Comparison of ENCODE assay signal across 8 cellular contexts in genomic region chr3:183254816-183255730, GRCh38. TPM values are rescaled to one million over a fixed set of nuclear protein-coding genes. Genes with fewer than 3 reads are reported as not detected.
A peak's percentile ranks its signal among the peaks of the same experiment; 100 is the strongest.
DNase-seq lines count a peak whose midpoint lies in the region; ATAC-seq and TF ChIP-seq lines count a peak whose summit lies in the region.

No MANE protein-coding gene starts in this region.

- POLR2A ChIA-PET in activated CD4-positive, alpha-beta T cell treated with anti-CD3 and anti-CD28 coated beads for 36 hours (lab: Charles Lee), result interaction anchor here (1.8 kb wide), 1 partner anchor 11 kb away, joined by 9 read pairs; no protein-coding TSS in a partner anchor

- H3K4me1 Mint-ChIP-seq in activated CD4-positive, alpha-beta T cell treated with anti-CD3 and anti-CD28 coated beads for 36 hours, result peaks cover 39% of the 10 kb centered on the region

- peaks cover 16% of the 10 kb centered on the region for H3K27me3 Mint-ChIP-seq in activated CD4-positive, alpha-beta T cell treated with anti-CD3 and anti-CD28 coated beads for 36 hours

- intact Hi-C loops in activated CD4-positive, alpha-beta T cell treated with anti-CD3 and anti-CD28 coated beads for 36 hours (cut with DNase I, micrococcal nuclease), result loop anchor here (1.0 to 2.0 kb wide), 3 partner anchors 70 to 127 kb away; no protein-coding TSS in a partner anchor

- no peak overlapping the region for H3K9ac ChIP-seq in rectal smooth muscle tissue (ENCODE audit: low read length)

- no peaks in the 10 kb centered on the region for H3K36me3 ChIP-seq in rectal smooth muscle tissue (ENCODE audit: control insufficient read depth, insufficient read depth, low read length)

- peak; percentile 12 for ATAC-seq in activated CD4-positive, alpha-beta T cell treated with anti-CD3 and anti-CD28 coated beads for 36 hours

- peak; percentile 36 for DNase-seq in activated CD4-positive, alpha-beta T cell treated with anti-CD3 and anti-CD28 coated beads for 36 hours
- DNase-seq in activated CD4-positive, alpha-beta T cell treated with anti-CD3 and anti-CD28 coated beads for 4 hours, result no peak
- DNase-seq in SW480 (ENCODE audit: low spot score) (peak; percentile 46), fibroblast of the aortic adventitia (ENCODE audit: low read depth) (no peak), DMS114 treated with DMSO at 0.1 percent for 48 hours (lab: John Stamatoyannopoulos, UW; ENCODE audit: unreplicated experiment) (no peak), NOMO-1 treated with DMSO at 0.1 percent for 48 hours (lab: John Stamatoyannopoulos, UW; ENCODE audit: unreplicated experiment) (no peak), superior temporal gyrus (ENCODE audit: extremely low spot score) (no peak)

- CTCF ChIA-PET in activated CD4-positive, alpha-beta T cell treated with anti-CD3 and anti-CD28 coated beads for 36 hours (lab: Charles Lee), result interaction anchor here (0.9 to 1.7 kb wide), 4 partner anchors 10 to 128 kb away, joined by 4 to 8 read pairs (median 5); no protein-coding TSS in a partner anchor

- peaks cover 45% of the 10 kb centered on the region for H3K36me3 Mint-ChIP-seq in activated CD4-positive, alpha-beta T cell treated with anti-CD3 and anti-CD28 coated beads for 36 hours (ENCODE audit: low read depth)

- peak overlapping the region; percentile 81 for H3K4me3 Mint-ChIP-seq in activated CD4-positive, alpha-beta T cell treated with anti-CD3 and anti-CD28 coated beads for 36 hours

- H3K27ac ChIP-seq in rectal smooth muscle tissue (ENCODE audit: low read depth, low read length), result peak overlapping the region; percentile 80

- no peaks in the 10 kb centered on the region for H3K27me3 ChIP-seq in rectal smooth muscle tissue (ENCODE audit: control insufficient read depth, insufficient read depth, low read length)

- peak overlapping the region; percentile 86 for H3K27ac Mint-ChIP-seq in activated CD4-positive, alpha-beta T cell treated with anti-CD3 and anti-CD28 coated beads for 36 hours

- no peaks in the 10 kb centered on the region for H3K9me3 Mint-ChIP-seq in activated CD4-positive, alpha-beta T cell treated with anti-CD3 and anti-CD28 coated beads for 36 hours (ENCODE audit: low read depth)

- H3K4me1 ChIP-seq in rectal smooth muscle tissue (ENCODE audit: control insufficient read depth, insufficient read depth, low read length), result no peaks in the 10 kb centered on the region

- no peak for TF ChIP-seq CTCF in fibroblast of the aortic adventitia (IDR thresholded peaks at IDR 0.05; ENCODE audit: insufficient read depth, low read length)

- H3K4me3 ChIP-seq in fibroblast of the aortic adventitia (ENCODE audit: low read depth, low read length) (peak overlapping the region; percentile 80), rectal smooth muscle tissue (ENCODE audit: low read length) (peak overlapping the region; percentile 77)

RNA-seq across cellular contexts. Expression of gene B3GNT5, which starts 2.0 kb away (rescaled TPM):
- total RNA-seq in activated CD4-positive, alpha-beta T cell treated with anti-CD3 and anti-CD28 coated beads for 36 hours, result 10 to 100 TPM; 20.2 to 22.8 TPM
- 4.7 and 10.4 TPM in 2 replicates for total RNA-seq in fibroblast of the aortic adventitia (ENCODE audit: low replicate concordance)

Comparison
In these comparisons a context has a peak if more than half of its experiments do, and no peak if none do; other contexts are left out.
1. DNase-seq: peak in activated CD4-positive, alpha-beta T cell treated with anti-CD3 and anti-CD28 coated beads for 36 hours (single experiment) and SW480 (single experiment); none in activated CD4-positive, alpha-beta T cell treated with anti-CD3 and anti-CD28 coated beads for 4 hours (0 of 2), fibroblast of the aortic adventitia (single experiment), DMS114 treated with DMSO at 0.1 percent for 48 hours (single experiment), NOMO-1 treated with DMSO at 0.1 percent for 48 hours (single experiment) and superior temporal gyrus (single experiment).